In genomic region chr16:86117756-86118155, GRCh38 we compare ENCODE assay signal across 14 cellular contexts.
A peak's percentile ranks its signal among the peaks of the same experiment; 100 is the strongest.
DNase-seq lines count a peak whose midpoint lies in the region; ATAC-seq and TF ChIP-seq lines count a peak whose summit lies in the region.
"Had no signal": no experiment of that assay in that cellular context is flagged by ENCODE, and none has a peak within 500 bp of the region (broad histone marks: within the 10 kb centered on the region; RNA-seq: fewer than 3 reads in every experiment).

No MANE protein-coding gene starts in this region.

- peaks cover 0 to 3% of the 10 kb centered on the region in 2 donors for H3K9me3 ChIP-seq in neuronal stem cell (replicated peaks in 1 of 2; ENCODE audit: control insufficient read depth in 2 of 2, insufficient read depth in 1 of 2, low read depth in 1 of 2, low read length in 2 of 2)

- H3K9ac ChIP-seq in neuronal stem cell (ENCODE audit: low read depth, low read length, poor library complexity) = no peak overlapping the region

- no peak overlapping the region for H2AFZ ChIP-seq in neuronal stem cell (ENCODE audit: low read length)

- no peak overlapping the region for H2BK120ac ChIP-seq in neuronal stem cell (ENCODE audit: low read depth, low read length)

- H3K27ac Mint-ChIP-seq in endothelial cell (ENCODE audit: unreplicated experiment) = no peak overlapping the region
- H3K27ac Mint-ChIP-seq: B cell; CD8-positive, alpha-beta T cell had no signal

- no peaks in the 10 kb centered on the region for H3K36me3 ChIP-seq in H7 (replicated peaks; ENCODE audit: control insufficient read depth, insufficient read depth, low read length)
- no peaks in the 10 kb centered on the region for H3K36me3 ChIP-seq in neuronal stem cell (replicated peaks in 1 of 2; ENCODE audit: control insufficient read depth in 2 of 2, insufficient read depth in 2 of 2, low read length in 2 of 2)

- H4K91ac ChIP-seq in neuronal stem cell (ENCODE audit: low read depth, low read length, poor library complexity) = no peak overlapping the region

- H2BK12ac ChIP-seq in neuronal stem cell (ENCODE audit: low read length) = no peak overlapping the region

- H3K4me1 ChIP-seq in neuronal stem cell (ENCODE audit: control insufficient read depth in 2 of 2, insufficient read depth in 1 of 2, low read depth in 1 of 2, low read length in 2 of 2) = peaks cover 0 to 5% of the 10 kb centered on the region in 2 donors

- no peak overlapping the region for H3K23ac ChIP-seq in neuronal stem cell (ENCODE audit: low read depth, low read length, poor library complexity)

- H2AK5ac ChIP-seq in neuronal stem cell (ENCODE audit: low read depth, low read length) = no peak overlapping the region

- no peaks in the 10 kb centered on the region for H3K4me1 Mint-ChIP-seq in endothelial cell (ENCODE audit: unreplicated experiment)
- H3K4me1 Mint-ChIP-seq: B cell had no signal

- H3K27me3 ChIP-seq in H7 (ENCODE audit: control insufficient read depth, insufficient read depth, low read length) (peaks cover 1% of the 10 kb centered on the region; the same call in 1 of the 2 replicates), neuronal stem cell (ENCODE audit: control insufficient read depth in 3 of 3, insufficient read depth in 3 of 3, low read depth in 1 of 3, low read length in 3 of 3) (peaks cover 0 to 9% (median 0%) of the 10 kb centered on the region in 3 experiments)

- H2BK15ac ChIP-seq in neuronal stem cell (ENCODE audit: low read length) = no peak overlapping the region

- WGBS in neuronal stem cell (ENCODE audit: extremely low coverage in 2 of 2, insufficient read length in 2 of 2, insufficient replicate concordance in 1 of 2), 2 donors = no CpG with 5 or more reads among the region's 16 CpGs

- H3K36me3 Mint-ChIP-seq in endothelial cell (ENCODE audit: low read depth, unreplicated experiment) = no peaks in the 10 kb centered on the region
- H3K36me3 Mint-ChIP-seq: CD8-positive, alpha-beta T cell had no signal

- H3K79me1 ChIP-seq in neuronal stem cell (ENCODE audit: low read depth, low read length) = no peaks in the 10 kb centered on the region

- H3K4me2 ChIP-seq in neuronal stem cell (ENCODE audit: insufficient read depth, low read length, poor library complexity, severe bottlenecking) = no peak overlapping the region

- no peak overlapping the region for H4K8ac ChIP-seq in neuronal stem cell (ENCODE audit: low read depth, low read length)

- no peak overlapping the region for H3K14ac ChIP-seq in neuronal stem cell (ENCODE audit: low read length)

- no peaks in the 10 kb centered on the region for H3K9me3 Mint-ChIP-seq in endothelial cell (ENCODE audit: unreplicated experiment)
- H3K9me3 Mint-ChIP-seq: CD8-positive, alpha-beta T cell had no signal

- H3K4me3 ChIP-seq in H7 (ENCODE audit: insufficient read depth, low read depth, low read length) (no peak overlapping the region), fibroblast of the aortic adventitia (ENCODE audit: low read depth, low read length) (no peak overlapping the region), neuronal stem cell (ENCODE audit: low read length in 2 of 2) (no peak overlapping the region)

- DNase-seq in AG09319 (ENCODE audit: extremely low read depth, low read depth) (peak; percentile 12), H7 (peak; percentile 24), fibroblast of the aortic adventitia (ENCODE audit: low read depth) (peak; percentile 27), neuronal stem cell (ENCODE audit: low spot score) (no peak), NCI-H2196 (lab: John Stamatoyannopoulos, UW; ENCODE audit: unreplicated experiment) (no peak), NCI-H446 (lab: John Stamatoyannopoulos, UW) (no peak), endothelial cell (ENCODE audit: low spot score) (no peak)
- DNase-seq: CD8-positive, alpha-beta T cell; KG1; NCI-H1092; NCI-H2107; NCI-H345 had no signal

- H2BK5ac ChIP-seq in neuronal stem cell (ENCODE audit: low read length) = no peak overlapping the region

- no peak for TF ChIP-seq CTCF in AG09319 (IDR thresholded peaks at IDR 0.05; ENCODE audit: low read depth, low read length)
- TF ChIP-seq CTCF in fibroblast of the aortic adventitia (IDR thresholded peaks at IDR 0.05; ENCODE audit: insufficient read depth, low read length) = no peak
- TF ChIP-seq CTCF in endothelial cell (IDR thresholded peaks at IDR 0.05; ENCODE audit: unreplicated experiment) = no peak

- H3K27me3 Mint-ChIP-seq in endothelial cell (ENCODE audit: unreplicated experiment) = peaks cover 7% of the 10 kb centered on the region

- H3K4ac ChIP-seq in neuronal stem cell (ENCODE audit: low read length) = no peak overlapping the region

- H3K27ac ChIP-seq in neuronal stem cell (replicated peaks; ENCODE audit: low read length) = no peak overlapping the region

- H3K4me3 Mint-ChIP-seq in endothelial cell (ENCODE audit: unreplicated experiment) = no peak overlapping the region
- H3K4me3 Mint-ChIP-seq: B cell; CD8-positive, alpha-beta T cell had no signal

- ATAC-seq in HG03175 (IDR thresholded peaks at IDR 0.05; ENCODE audit: unreplicated experiment) = no peak
- ATAC-seq: CD8-positive, alpha-beta T cell had no signal

- H3K18ac ChIP-seq in neuronal stem cell (ENCODE audit: low read length) = peak overlapping the region; percentile 1

Comparison
In these comparisons a context has a peak if more than half of its experiments do, and no peak if none do; other contexts are left out.
1. DNase-seq: peak in AG09319 (single experiment), H7 (single experiment) and fibroblast of the aortic adventitia (single experiment); none in neuronal stem cell (single experiment), NCI-H2196 (single experiment), NCI-H446 (0 of 2) and endothelial cell (single experiment).